Comparison of ENCODE assay signal across 7 cellular contexts in the genomic region with DNA sequence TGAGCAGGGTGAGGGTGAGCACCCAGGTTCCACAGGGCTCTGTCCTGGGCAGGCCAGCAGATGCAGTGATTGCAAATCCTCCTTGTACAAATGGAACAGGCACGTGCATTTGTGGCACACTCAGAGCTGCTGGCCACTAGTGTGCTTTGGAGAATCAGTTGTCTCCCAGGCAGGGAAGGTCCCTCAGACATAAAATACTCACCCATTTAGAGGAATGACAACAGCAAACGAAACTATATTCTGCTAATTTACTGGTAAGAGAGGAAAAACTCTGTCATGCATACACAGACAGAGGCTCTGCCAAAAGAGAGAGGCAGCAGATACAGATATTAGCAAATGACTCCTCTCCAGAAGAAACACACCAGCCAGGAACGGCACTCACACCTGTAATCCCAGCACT.
DNase-seq lines count a peak whose midpoint lies in the region; ATAC-seq lines count a peak whose summit lies in the region.
"Not testable (repeated sequence)": the region's sequence is repeated elsewhere in the genome, so short reads cannot be mapped to it uniquely, and the experiment has no call there.

No MANE protein-coding gene starts in this region.

- not testable (repeated sequence) for H3K4me3 Mint-ChIP-seq in T-helper 17 cell; activated CD4-positive, alpha-beta memory T cell treated with anti-CD3 and anti-CD28 coated beads for 36 hours; activated naive CD4-positive, alpha-beta T cell treated with anti-CD3 and anti-CD28 coated beads, Interleukin-2, amount 10 ng/mL, durations not matched to agents 7 days and 5 days; activated naive CD8-positive, alpha-beta T cell treated with anti-CD3 and anti-CD28 coated beads, Interleukin-2, amount 10 ng/mL, durations not matched to agents 7 days and 5 days
- peak overlapping the region; percentile 81 to 86 for H3K4me3 Mint-ChIP-seq in activated T-cell treated with anti-CD3 and anti-CD28 coated beads, Interleukin-2, amount 50 U/mL, for 72 hours

- not testable (repeated sequence) for H3K36me3 Mint-ChIP-seq in T-helper 17 cell (ENCODE audit: low read depth); activated CD4-positive, alpha-beta memory T cell treated with anti-CD3 and anti-CD28 coated beads for 36 hours; activated T-cell treated with anti-CD3 and anti-CD28 coated beads, Interleukin-2, amount 50 U/mL, for 72 hours (ENCODE audit: insufficient read depth in 2 of 2); activated naive CD4-positive, alpha-beta T cell treated with anti-CD3 and anti-CD28 coated beads, Interleukin-2, amount 10 ng/mL, durations not matched to agents 7 days and 5 days; activated naive CD8-positive, alpha-beta T cell treated with anti-CD3 and anti-CD28 coated beads, Interleukin-2, amount 10 ng/mL, durations not matched to agents 7 days and 5 days

- not testable (repeated sequence) for H3K9me3 ChIP-seq in T-helper 17 cell (ENCODE audit: control insufficient read depth, low read length, poor library complexity, severe bottlenecking)

- H3K4me1 Mint-ChIP-seq in T-helper 17 cell; activated naive CD8-positive, alpha-beta T cell treated with anti-CD3 and anti-CD28 coated beads, Interleukin-2, amount 10 ng/mL, durations not matched to agents 7 days and 5 days: not testable (repeated sequence)
- H3K4me1 Mint-ChIP-seq in activated CD4-positive, alpha-beta memory T cell treated with anti-CD3 and anti-CD28 coated beads for 36 hours (ENCODE audit: low read depth) = peaks cover 21% of the 10 kb centered on the region
- peaks cover 21% of the 10 kb centered on the region for H3K4me1 Mint-ChIP-seq in activated T-cell treated with anti-CD3 and anti-CD28 coated beads, Interleukin-2, amount 50 U/mL, for 72 hours (ENCODE audit: low read depth)
- H3K4me1 Mint-ChIP-seq in activated naive CD4-positive, alpha-beta T cell treated with anti-CD3 and anti-CD28 coated beads, Interleukin-2, amount 10 ng/mL, durations not matched to agents 7 days and 5 days = peaks cover 16% of the 10 kb centered on the region

- CTCF ChIA-PET in activated CD4-positive, alpha-beta memory T cell treated with anti-CD3 and anti-CD28 coated beads for 36 hours (lab: Charles Lee); activated naive CD4-positive, alpha-beta T cell treated with anti-CD3 and anti-CD28 coated beads, Interleukin-2, amount 10 ng/mL, durations not matched to agents 7 days and 5 days (lab: Charles Lee): not testable (repeated sequence)

- H3K27ac Mint-ChIP-seq in T-helper 17 cell = peak overlapping the region; percentile 63
- peak overlapping the region; percentile 88 for H3K27ac Mint-ChIP-seq in activated CD4-positive, alpha-beta memory T cell treated with anti-CD3 and anti-CD28 coated beads for 36 hours
- peak overlapping the region; percentile 98 for H3K27ac Mint-ChIP-seq in activated T-cell treated with anti-CD3 and anti-CD28 coated beads, Interleukin-2, amount 50 U/mL, for 72 hours
- peak overlapping the region; percentile 55 for H3K27ac Mint-ChIP-seq in activated naive CD4-positive, alpha-beta T cell treated with anti-CD3 and anti-CD28 coated beads, Interleukin-2, amount 10 ng/mL, durations not matched to agents 7 days and 5 days
- peak overlapping the region; percentile 42 for H3K27ac Mint-ChIP-seq in activated naive CD8-positive, alpha-beta T cell treated with anti-CD3 and anti-CD28 coated beads, Interleukin-2, amount 10 ng/mL, durations not matched to agents 7 days and 5 days

- POLR2A ChIA-PET in activated CD4-positive, alpha-beta memory T cell treated with anti-CD3 and anti-CD28 coated beads for 36 hours (lab: Charles Lee); activated naive CD8-positive, alpha-beta T cell treated with anti-CD3 and anti-CD28 coated beads, Interleukin-2, amount 10 ng/mL, durations not matched to agents 7 days and 5 days (lab: Charles Lee): not testable (repeated sequence)

- intact Hi-C loops in activated CD4-positive, alpha-beta memory T cell treated with anti-CD3 and anti-CD28 coated beads for 36 hours (cut with micrococcal nuclease) = not testable (repeated sequence)

- peak; percentile 18 for ATAC-seq in GM18909 (IDR thresholded peaks at IDR 0.05; ENCODE audit: poor library complexity, unreplicated experiment)
- not testable (repeated sequence) for ATAC-seq in T-helper 17 cell; activated naive CD8-positive, alpha-beta T cell treated with anti-CD3 and anti-CD28 coated beads, Interleukin-2, amount 10 ng/mL, durations not matched to agents 7 days and 5 days (ENCODE audit: low read depth)
- peak; percentile 34 to 46 for ATAC-seq in activated T-cell treated with anti-CD3 and anti-CD28 coated beads, Interleukin-2, amount 50 U/mL, for 72 hours (replicated peaks in 1 of 2)

- DNase-seq in T-helper 17 cell; activated naive CD4-positive, alpha-beta T cell treated with anti-CD3 and anti-CD28 coated beads, Interleukin-2, amount 10 ng/mL, durations not matched to agents 7 days and 5 days; activated naive CD8-positive, alpha-beta T cell treated with anti-CD3 and anti-CD28 coated beads, Interleukin-2, amount 10 ng/mL, durations not matched to agents 7 days and 5 days: not testable (repeated sequence)
- peak; percentile 52 for DNase-seq in activated CD4-positive, alpha-beta memory T cell treated with anti-CD3 and anti-CD28 coated beads for 36 hours
- DNase-seq in activated T-cell treated with anti-CD3 and anti-CD28 coated beads, Interleukin-2, amount 50 U/mL, for 72 hours = peak; percentile 17 to 45
- peak; percentile 48 for DNase-seq in stimulated activated CD4-positive, alpha-beta T cell treated with anti-CD3 and anti-CD28 coated beads, Interleukin-4, amount 100 ng/mL, for 24 hours

- not testable (repeated sequence) for H3K9me3 Mint-ChIP-seq in activated CD4-positive, alpha-beta memory T cell treated with anti-CD3 and anti-CD28 coated beads for 36 hours; activated T-cell treated with anti-CD3 and anti-CD28 coated beads, Interleukin-2, amount 50 U/mL, for 72 hours; activated naive CD4-positive, alpha-beta T cell treated with anti-CD3 and anti-CD28 coated beads, Interleukin-2, amount 10 ng/mL, durations not matched to agents 7 days and 5 days; activated naive CD8-positive, alpha-beta T cell treated with anti-CD3 and anti-CD28 coated beads, Interleukin-2, amount 10 ng/mL, durations not matched to agents 7 days and 5 days

- H3K27me3 Mint-ChIP-seq in T-helper 17 cell; activated CD4-positive, alpha-beta memory T cell treated with anti-CD3 and anti-CD28 coated beads for 36 hours; activated T-cell treated with anti-CD3 and anti-CD28 coated beads, Interleukin-2, amount 50 U/mL, for 72 hours (ENCODE audit: low read depth); activated naive CD4-positive, alpha-beta T cell treated with anti-CD3 and anti-CD28 coated beads, Interleukin-2, amount 10 ng/mL, durations not matched to agents 7 days and 5 days; activated naive CD8-positive, alpha-beta T cell treated with anti-CD3 and anti-CD28 coated beads, Interleukin-2, amount 10 ng/mL, durations not matched to agents 7 days and 5 days: not testable (repeated sequence)

Comparison
In these comparisons a context has a peak if more than half of its experiments do, and no peak if none do; other contexts are left out.
1. H3K27ac Mint-ChIP-seq: peak in every context shown above with its lines; median percentile 98 in activated T-cell treated with anti-CD3 and anti-CD28 coated beads, Interleukin-2, amount 50 U/mL, for 72 hours; 88 in activated CD4-positive, alpha-beta memory T cell treated with anti-CD3 and anti-CD28 coated beads for 36 hours; 63 in T-helper 17 cell; 55 in activated naive CD4-positive, alpha-beta T cell treated with anti-CD3 and anti-CD28 coated beads, Interleukin-2, amount 10 ng/mL, durations not matched to agents 7 days and 5 days; 42 in activated naive CD8-positive, alpha-beta T cell treated with anti-CD3 and anti-CD28 coated beads, Interleukin-2, amount 10 ng/mL, durations not matched to agents 7 days and 5 days.